Comparison of ENCODE assay signal across 8 cellular contexts in genomic region chr1:20430355-20431290, GRCh38. TPM values are rescaled to one million over a fixed set of nuclear protein-coding genes. Genes with fewer than 3 reads are reported as not detected.
DNase-seq lines count a peak whose midpoint lies in the region; ATAC-seq and TF ChIP-seq lines count a peak whose summit lies in the region.

No MANE protein-coding gene starts in this region.

- no peak overlapping the region for H3K27ac ChIP-seq in OCI-LY3 (ENCODE audit: low read length)

- no peak overlapping the region for H2AFZ ChIP-seq in OCI-LY3 (ENCODE audit: low read depth, low read length)

- no peaks in the 10 kb centered on the region for H3K36me3 Mint-ChIP-seq in activated naive CD4-positive, alpha-beta T cell treated with anti-CD3 and anti-CD28 coated beads, Interleukin-2, amount 50 U/mL, for 72 hours

- H3K27me3 ChIP-seq in OCI-LY3 (ENCODE audit: low read depth, low read length), result no peaks in the 10 kb centered on the region

- H3K9me3 ChIP-seq in OCI-LY3 (ENCODE audit: insufficient read depth, low read length), result no peaks in the 10 kb centered on the region

- H3K79me2 ChIP-seq in OCI-LY3 (ENCODE audit: low read length), result no peaks in the 10 kb centered on the region

- no peaks in the 10 kb centered on the region for H4K20me1 ChIP-seq in OCI-LY3 (ENCODE audit: insufficient read depth, low read length)

- no peak overlapping the region for H3K4me3 ChIP-seq in OCI-LY3 (ENCODE audit: low read length)

- peaks cover 18% of the 10 kb centered on the region for H3K4me1 ChIP-seq in OCI-LY3 (ENCODE audit: low read length)

- no peaks in the 10 kb centered on the region for H3K9me3 Mint-ChIP-seq in activated naive CD4-positive, alpha-beta T cell treated with anti-CD3 and anti-CD28 coated beads, Interleukin-2, amount 50 U/mL, for 72 hours

- DNase-seq in NCI-H345 (lab: John Stamatoyannopoulos, UW) (peak; percentile 45), NCI-H345 treated with DMSO at 0.1 percent for 48 hours (lab: John Stamatoyannopoulos, UW; ENCODE audit: unreplicated experiment) (no peak), iPS-NIHi11 (ENCODE audit: low spot score) (peak; percentile 92), omental fat pad (ENCODE audit: low spot score) (no peak)
- peak; percentile 4 to 68 for DNase-seq in activated naive CD4-positive, alpha-beta T cell treated with anti-CD3 and anti-CD28 coated beads, Interleukin-2, amount 50 U/mL, for 72 hours (ENCODE audit: low spot score in 2 of 2)
- peak; percentile 39 for DNase-seq in stimulated activated CD4-positive, alpha-beta T cell treated with anti-CD3 and anti-CD28 coated beads, Interleukin-4, amount 100 ng/mL, for 24 hours

- no peak overlapping the region for H3K27ac Mint-ChIP-seq in activated naive CD4-positive, alpha-beta T cell treated with anti-CD3 and anti-CD28 coated beads, Interleukin-2, amount 50 U/mL, for 72 hours

- ATAC-seq in activated naive CD4-positive, alpha-beta T cell treated with anti-CD3 and anti-CD28 coated beads, Interleukin-2, amount 50 U/mL, for 72 hours, result peak in 1 of 2 donors; percentile 54
- no peak for ATAC-seq in omental fat pad (ENCODE audit: low FRiP score)
- ATAC-seq in HG03159 (IDR thresholded peaks at IDR 0.05; ENCODE audit: unreplicated experiment), result no peak

- H3K4me2 ChIP-seq in OCI-LY3 (ENCODE audit: low read length), result no peak overlapping the region

- peak; percentile 91 for TF ChIP-seq CTCF in OCI-LY3 (IDR thresholded peaks at IDR 0.05; ENCODE audit: low read depth, low read length)
- no peak for TF ChIP-seq CTCF in omental fat pad (IDR thresholded peaks at IDR 0.05)

- no peak overlapping the region for H3K9ac ChIP-seq in OCI-LY3 (ENCODE audit: low read length)

- no peaks in the 10 kb centered on the region for H3K36me3 ChIP-seq in OCI-LY3 (replicated peaks; ENCODE audit: low read depth, low read length)

RNA-seq across cellular contexts. Expression of gene CAMK2N1, which starts 55.4 kb away (rescaled TPM):
- under 1 TPM; 0.25 to 0.51 TPM for total RNA-seq in activated naive CD4-positive, alpha-beta T cell treated with anti-CD3 and anti-CD28 coated beads, Interleukin-2, amount 50 U/mL, for 72 hours
- 1 to 10 TPM; 4.4 to 6.5 (median 5.4) TPM for total RNA-seq in omental fat pad

Comparison
In these comparisons a context has a peak if more than half of its experiments do, and no peak if none do; other contexts are left out.
1. DNase-seq: peak in NCI-H345 (single experiment), activated naive CD4-positive, alpha-beta T cell treated with anti-CD3 and anti-CD28 coated beads, Interleukin-2, amount 50 U/mL, for 72 hours (2 of 2), iPS-NIHi11 (single experiment) and stimulated activated CD4-positive, alpha-beta T cell treated with anti-CD3 and anti-CD28 coated beads, Interleukin-4, amount 100 ng/mL, for 24 hours (single experiment); none in NCI-H345 treated with DMSO at 0.1 percent for 48 hours (single experiment) and omental fat pad (single experiment).